9 cellular contexts compared by ENCODE assay signal in genomic region chr13:114115191-114115671, GRCh38. TPM values are rescaled to one million over a fixed set of nuclear protein-coding genes. Genes with fewer than 3 reads are reported as not detected.
DNase-seq lines count a peak whose midpoint lies in the region; FAIRE-seq and TF ChIP-seq lines count a peak whose summit lies in the region.
"Had no signal": no experiment of that assay in that cellular context is flagged by ENCODE, and none has a peak within 500 bp of the region (broad histone marks: within the 10 kb centered on the region; RNA-seq: fewer than 3 reads in every experiment).

No MANE protein-coding gene starts in this region.

- no peak overlapping the region for H2AFZ ChIP-seq in GM23248

- no peaks in the 10 kb centered on the region for H3K9me2 ChIP-seq in GM23248 (ENCODE audit: insufficient read depth)

- TF ChIP-seq CTCF in AG10803 (conservative IDR thresholded peaks at IDR 0.05; ENCODE audit: low read length) (peak; percentile 24; the same call in 1 of the 2 replicates), ovary (IDR thresholded peaks at IDR 0.05) (no peak)

- H3K9me3 ChIP-seq in GM23248 (ENCODE audit: low read depth) = no peaks in the 10 kb centered on the region
- H3K9me3 ChIP-seq in ovary = no peaks in the 10 kb centered on the region

- H3F3A ChIP-seq in GM23248 (ENCODE audit: insufficient read depth) = peaks cover 33% of the 10 kb centered on the region

- intact Hi-C loops in ovary (cut with DNase I) = no loop called here

- H4K20me1 ChIP-seq in GM23248 (ENCODE audit: insufficient read depth) = no peaks in the 10 kb centered on the region

- in situ Hi-C loops in GM23248 (cut with MboI) = no loop called here

- H3K27ac ChIP-seq in GM23248 (peak overlapping the region; percentile 87), ovary (no peak overlapping the region)

- H3K79me2 ChIP-seq in GM23248 (ENCODE audit: insufficient read depth) = peaks cover 76% of the 10 kb centered on the region

- peak overlapping the region; percentile 60 for H3K9ac ChIP-seq in GM23248

- TF ChIP-seq EP300 in ovary (IDR thresholded peaks at IDR 0.05) = no peak

- H3K4me2 ChIP-seq in GM23248 (ENCODE audit: unreplicated experiment) = peak overlapping the region; percentile 45

- TF ChIP-seq POLR2A in ovary (IDR thresholded peaks at IDR 0.05) = no peak

- no peak for FAIRE-seq in frontal cortex (lab: Jason Lieb, UNC)

- no peak overlapping the region for H3K4me3 ChIP-seq in AG10803 (ENCODE audit: low read length)
- no peak overlapping the region for H3K4me3 ChIP-seq in GM23248
- no peak overlapping the region for H3K4me3 ChIP-seq in ovary
- H3K4me3 ChIP-seq: dorsolateral prefrontal cortex had no signal

- no peaks in the 10 kb centered on the region for H3K36me3 ChIP-seq in GM23248 (ENCODE audit: low read depth)
- H3K36me3 ChIP-seq in ovary = no peaks in the 10 kb centered on the region

- H3K4me1 ChIP-seq in GM23248 (ENCODE audit: insufficient read depth) = peaks cover 49% of the 10 kb centered on the region
- peaks cover 2% of the 10 kb centered on the region for H3K4me1 ChIP-seq in ovary (ENCODE audit: insufficient read depth)

- H3K27me3 ChIP-seq in GM23248 (replicated peaks; ENCODE audit: insufficient read depth) (no peaks in the 10 kb centered on the region), ovary (no peaks in the 10 kb centered on the region)
- H3K27me3 ChIP-seq: dorsolateral prefrontal cortex had no signal

- WGBS in GM23248 (ENCODE audit: low coverage in 1 of 2, low lambda C conversion rate in 2 of 2, missing lambda C conversion rate in 2 of 2), 2 experiments = 38 to 46% methylated on average over 25 of the region's 25 CpGs
- 75 to 81% (median 78%) methylated on average over 25 of the region's 25 CpGs for WGBS in ovary, 3 donors

- DNase-seq in AG10803 (ENCODE audit: low read depth) (peak; percentile 83), GM23248 (peak; percentile 90), T1000 (lab: John Stamatoyannopoulos, UW) (peak; percentile 64), fibroblast of gingiva (ENCODE audit: low read depth) (peak; percentile 75), ovary (peak in 3 of 5 donors; percentile 17 to 33 (median 23)), NCI-H1930 (lab: John Stamatoyannopoulos, UW) (no peak), frontal cortex (ENCODE audit: low spot score in 2 of 2) (no peak), NCI-H2171 treated with DMSO at 0.1 percent for 48 hours (lab: John Stamatoyannopoulos, UW) (no peak)

RNA-seq across cellular contexts. Expression of gene RASA3, which starts 17.2 kb away (rescaled TPM):
- 36.7 and 46.2 TPM in 2 replicates for total RNA-seq in GM23248 (2014; rRNA removed; shearing (Covaris generic))
- polyA plus RNA-seq in GM23248 (2016; fragmentation: Nextera tagmentation; extraction: Ambion mirVana) (30.0 and 34.3 TPM in 2 replicates), ovary (1 to 10 TPM; 6.8 to 9.8 TPM)
- total RNA-seq in ovary (10 to 100 TPM in 3 of 7 donors, 1 to 10 TPM in 4; 5.4 to 16.9 (median 9.4) TPM), frontal cortex (12.6 TPM)

Comparison
In these comparisons a context has a peak if more than half of its experiments do, and no peak if none do; other contexts are left out.
1. DNase-seq: peak in AG10803 (single experiment), GM23248 (single experiment), T1000 (single experiment), fibroblast of gingiva (single experiment) and ovary (3 of 5); none in NCI-H1930 (0 of 2), frontal cortex (0 of 2) and NCI-H2171 treated with DMSO at 0.1 percent for 48 hours (single experiment).